Comparison of ENCODE assay signal across 14 cellular contexts in genomic region chr1:176745945-176746344, GRCh38.
DNase-seq lines count a peak whose midpoint lies in the region; ATAC-seq and TF ChIP-seq lines count a peak whose summit lies in the region.
"Had no signal": no experiment of that assay in that cellular context is flagged by ENCODE, and none has a peak within 500 bp of the region (broad histone marks: within the 10 kb centered on the region; RNA-seq: fewer than 3 reads in every experiment).

No MANE protein-coding gene starts in this region.

- POLR2A ChIA-PET in SK-N-SH (lab: Yijun Ruan, JAX): no interaction called here

- no peak overlapping the region for H3K27ac Mint-ChIP-seq in endodermal cell
- H3K27ac Mint-ChIP-seq: brain had no signal

- no peaks in the 10 kb centered on the region for H3F3A ChIP-seq in SK-N-SH (replicated peaks; ENCODE audit: insufficient read depth)

- 17% methylated on average over 1 of the region's 1 CpG for WGBS in SK-N-SH (ENCODE audit: low lambda C conversion rate)
- 84% methylated on average over 1 of the region's 1 CpG; no CpG with 5 or more reads in 1 of the 2 experiments for WGBS in endodermal cell (ENCODE audit: insufficient coverage in 1 of 2, insufficient read length in 1 of 2), 2 experiments
- WGBS in tibial nerve, 2 donors: 45 to 68% methylated on average over 1 of the region's 1 CpG

- no peak for TF ChIP-seq POLR2A in tibial nerve (IDR thresholded peaks at IDR 0.05)

- no peaks in the 10 kb centered on the region for H3K36me3 ChIP-seq in SK-N-SH (replicated peaks in 1 of 2; ENCODE audit: control insufficient read depth in 1 of 2, insufficient read depth in 2 of 2, low read length in 1 of 2)
- H3K36me3 ChIP-seq in endodermal cell (ENCODE audit: control insufficient read depth, insufficient read depth, low read length): no peaks in the 10 kb centered on the region
- H3K36me3 ChIP-seq in mucosa of descending colon (ENCODE audit: low read depth): no peaks in the 10 kb centered on the region
- no peaks in the 10 kb centered on the region for H3K36me3 ChIP-seq in tibial nerve
- H3K36me3 ChIP-seq: BLaER1 treated with 17β-estradiol and CSF1 and Interleukin-3, amounts not matched to agents 10 nM and 100 nM; thoracic aorta had no signal

- H3K9me3 ChIP-seq in SK-N-SH (no peaks in the 10 kb centered on the region), endodermal cell (ENCODE audit: control insufficient read depth, low read length) (no peaks in the 10 kb centered on the region), mucosa of descending colon (no peaks in the 10 kb centered on the region), tibial nerve (peaks cover 0 to 4% (median 0%) of the 10 kb centered on the region in 4 donors)
- H3K9me3 ChIP-seq: BLaER1 treated with 17β-estradiol and CSF1 and Interleukin-3, amounts not matched to agents 10 nM and 100 nM; thoracic aorta had no signal

- H3K9ac ChIP-seq in SK-N-SH (no peak overlapping the region), endodermal cell (ENCODE audit: extremely low read depth, low read length, poor library complexity, severe bottlenecking) (no peak overlapping the region)
- H3K9ac ChIP-seq: BLaER1 treated with 17β-estradiol and CSF1 and Interleukin-3, amounts not matched to agents 10 nM and 100 nM had no signal

- no peak overlapping the region for H3K4me2 ChIP-seq in SK-N-SH
- H3K4me2 ChIP-seq: BLaER1 treated with 17β-estradiol and CSF1 and Interleukin-3, amounts not matched to agents 10 nM and 100 nM had no signal

- intact Hi-C loops in mucosa of descending colon (cut with DNase I, micrococcal nuclease): no loop called here

- TF ChIP-seq CTCF in SK-N-SH (IDR thresholded peaks at IDR 0.05) (no peak), endodermal cell (conservative IDR thresholded peaks at IDR 0.05) (peak; percentile 57), mucosa of descending colon (IDR thresholded peaks at IDR 0.05) (no peak), tibial nerve (IDR thresholded peaks at IDR 0.05) (no peak)

- H3K36me3 Mint-ChIP-seq in endodermal cell (ENCODE audit: low read depth): no peaks in the 10 kb centered on the region
- H3K36me3 Mint-ChIP-seq: brain had no signal

- H3K4me1 ChIP-seq in SK-N-SH (ENCODE audit: control insufficient read depth in 1 of 2, insufficient read depth in 2 of 2, low read depth in 1 of 2, low read length in 1 of 2): no peaks in the 10 kb centered on the region
- peaks cover 2% of the 10 kb centered on the region for H3K4me1 ChIP-seq in endodermal cell (ENCODE audit: control insufficient read depth, insufficient read depth, low read length)
- no peaks in the 10 kb centered on the region for H3K4me1 ChIP-seq in mucosa of descending colon (ENCODE audit: low read depth)
- no peaks in the 10 kb centered on the region for H3K4me1 ChIP-seq in tibial nerve
- H3K4me1 ChIP-seq: BLaER1 treated with 17β-estradiol and CSF1 and Interleukin-3, amounts not matched to agents 10 nM and 100 nM had no signal

- peak; percentile 32 for TF ChIP-seq RAD21 in SK-N-SH (IDR thresholded peaks at IDR 0.05; ENCODE audit: low read length)

- ATAC-seq in SK-N-SH treated with all-trans-retinoic acid at 6 μM for 48 hours: no peak
- no peak for ATAC-seq in activated CD4-positive, CD25-positive, alpha-beta regulatory T cell treated with anti-CD3 and anti-CD28 coated beads, Interleukin-2, amount 50 U/mL, for 24 hours
- no peak for ATAC-seq in mucosa of descending colon
- ATAC-seq in HG02885 (IDR thresholded peaks at IDR 0.05; ENCODE audit: poor library complexity, unreplicated experiment): no peak
- ATAC-seq: right cardiac atrium had no signal

- DNase-seq in SK-N-SH: no peak
- DNase-seq in NCI-H2196 (lab: John Stamatoyannopoulos, UW; ENCODE audit: unreplicated experiment): peak; percentile 21
- DNase-seq in endodermal cell: no peak
- DNase-seq in mucosa of descending colon: no peak
- no peak for DNase-seq in tibial nerve (ENCODE audit: low spot score in 2 of 2)
- DNase-seq: activated CD4-positive, CD25-positive, alpha-beta regulatory T cell treated with anti-CD3 and anti-CD28 coated beads, Interleukin-2, amount 50 U/mL, for 72 hours; NCI-H1105 treated with DMSO at 0.1 percent for 48 hours; right cardiac atrium had no signal

- H3K4me3 Mint-ChIP-seq in endodermal cell: no peak overlapping the region
- H3K4me3 Mint-ChIP-seq: brain had no signal

- TF ChIP-seq EP300 in SK-N-SH (IDR thresholded peaks at IDR 0.05; ENCODE audit: borderline replicate concordance in 1 of 2, low read depth in 1 of 2, low read length in 1 of 2): no peak
- no peak for TF ChIP-seq EP300 in tibial nerve (IDR thresholded peaks at IDR 0.05)

- peaks cover 6% of the 10 kb centered on the region for H3K9me3 Mint-ChIP-seq in endodermal cell

- H3K27me3 ChIP-seq in SK-N-SH (ENCODE audit: insufficient read depth) (no peaks in the 10 kb centered on the region), endodermal cell (ENCODE audit: control insufficient read depth, insufficient read depth, low read length, poor library complexity, severe bottlenecking) (no peaks in the 10 kb centered on the region), tibial nerve (no peaks in the 10 kb centered on the region)
- H3K27me3 ChIP-seq: BLaER1 treated with 17β-estradiol and CSF1 and Interleukin-3, amounts not matched to agents 10 nM and 100 nM had no signal

- H3K4me3 ChIP-seq in SK-N-SH (ENCODE audit: low read depth in 2 of 2, low read length in 1 of 2): no peak overlapping the region
- no peak overlapping the region for H3K4me3 ChIP-seq in endodermal cell (ENCODE audit: low read length)
- H3K4me3 ChIP-seq in mucosa of descending colon: no peak overlapping the region
- H3K4me3 ChIP-seq in tibial nerve: no peak overlapping the region
- H3K4me3 ChIP-seq: BLaER1 treated with 17β-estradiol and CSF1 and Interleukin-3, amounts not matched to agents 10 nM and 100 nM; thoracic aorta had no signal

- no peak overlapping the region for H2AFZ ChIP-seq in SK-N-SH (ENCODE audit: low read depth)

- H3K4me1 Mint-ChIP-seq in endodermal cell: no peaks in the 10 kb centered on the region
- H3K4me1 Mint-ChIP-seq: brain had no signal

- CTCF ChIA-PET in SK-N-SH (lab: Yijun Ruan, JAX): interaction anchor here (0.6 to 2.3 kb wide), 4 partner anchors 9 to 238 kb away, joined by 3 to 9 read pairs (median 3); no protein-coding TSS in a partner anchor

- no peaks in the 10 kb centered on the region for H3K27me3 Mint-ChIP-seq in endodermal cell (ENCODE audit: insufficient read depth)
- H3K27me3 Mint-ChIP-seq: brain had no signal

- H3K79me2 ChIP-seq in SK-N-SH (ENCODE audit: insufficient read depth): no peaks in the 10 kb centered on the region

- H4K20me1 ChIP-seq in SK-N-SH (ENCODE audit: insufficient read depth): no peaks in the 10 kb centered on the region
- H4K20me1 ChIP-seq: BLaER1 treated with 17β-estradiol and CSF1 and Interleukin-3, amounts not matched to agents 10 nM and 100 nM had no signal

- no peak overlapping the region for H3K27ac ChIP-seq in SK-N-SH (ENCODE audit: low read depth in 2 of 2, low read length in 1 of 2)
- no peak overlapping the region for H3K27ac ChIP-seq in endodermal cell (ENCODE audit: low read depth, low read length)
- H3K27ac ChIP-seq in tibial nerve: no peak overlapping the region
- H3K27ac ChIP-seq: BLaER1 treated with 17β-estradiol and CSF1 and Interleukin-3, amounts not matched to agents 10 nM and 100 nM; thoracic aorta had no signal

- no peaks in the 10 kb centered on the region for H3K9me2 ChIP-seq in SK-N-SH

TF ChIP-seq in SK-N-SH, 30 proteins besides CTCF, POLR2A, EP300 and RAD21 (continues in another document):
- TF ChIP-seq JUND (IDR thresholded peaks at IDR 0.05) (no peak), EZH2phosphoT487 (IDR thresholded peaks at IDR 0.05; ENCODE audit: borderline replicate concordance, low read depth) (no peak), ZBTB33 (IDR thresholded peaks at IDR 0.05; ENCODE audit: borderline replicate concordance, low read depth) (no peak)

TF ChIP-seq in SK-N-SH treated with all-trans-retinoic acid at 6 μM for 48 hours, 23 proteins besides CTCF, POLR2A, EP300 and RAD21:
- TF ChIP-seq ZFP3 (CRISPR knock-in tag; IDR thresholded peaks at IDR 0.05) (no peak), OSR1 (CRISPR knock-in tag; IDR thresholded peaks at IDR 0.05) (no peak), ZFP30 (CRISPR knock-in tag; IDR thresholded peaks at IDR 0.05) (no peak), BACH2 (CRISPR knock-in tag; IDR thresholded peaks at IDR 0.05; ENCODE audit: borderline replicate concordance) (no peak)
